14 cellular contexts compared by ENCODE assay signal in genomic region chr7:119026391-119026790, GRCh38.
DNase-seq lines count a peak whose midpoint lies in the region.
"Had no signal": no experiment of that assay in that cellular context is flagged by ENCODE, and none has a peak within 500 bp of the region (broad histone marks: within the 10 kb centered on the region; RNA-seq: fewer than 3 reads in every experiment).

No MANE protein-coding gene starts in this region.

- no peak overlapping the region for H3K4me3 ChIP-seq in effector memory CD4-positive, alpha-beta T cell (ENCODE audit: insufficient read depth, low read depth, low read length, poor library complexity, severe bottlenecking)
- H3K4me3 ChIP-seq: BLaER1 treated with 17β-estradiol and CSF1 and Interleukin-3, amounts not matched to agents 10 nM and 100 nM; HAP-1 had no signal

- no peak overlapping the region for H3K27ac ChIP-seq in effector memory CD4-positive, alpha-beta T cell (ENCODE audit: insufficient read depth, low read length, poor library complexity, severe bottlenecking)
- H3K27ac ChIP-seq: BLaER1 treated with 17β-estradiol and CSF1 and Interleukin-3, amounts not matched to agents 10 nM and 100 nM; HL-60 had no signal

- H3K36me3 ChIP-seq in effector memory CD4-positive, alpha-beta T cell (ENCODE audit: control insufficient read depth, insufficient read depth, low read length): no peaks in the 10 kb centered on the region
- H3K36me3 ChIP-seq: BLaER1 treated with 17β-estradiol and CSF1 and Interleukin-3, amounts not matched to agents 10 nM and 100 nM; HAP-1 had no signal

- no peaks in the 10 kb centered on the region for H3K4me1 ChIP-seq in effector memory CD4-positive, alpha-beta T cell (ENCODE audit: control insufficient read depth, insufficient read depth, low read length, poor library complexity, severe bottlenecking)
- H3K4me1 ChIP-seq: BLaER1 treated with 17β-estradiol and CSF1 and Interleukin-3, amounts not matched to agents 10 nM and 100 nM; HAP-1 had no signal

- no peaks in the 10 kb centered on the region for H3K9me3 ChIP-seq in effector memory CD4-positive, alpha-beta T cell (ENCODE audit: control insufficient read depth, low read length)
- H3K9me3 ChIP-seq: HAP-1 had no signal

- DNase-seq in G401 (ENCODE audit: low spot score) (peak; percentile 98), NCI-H1694 treated with DMSO at 0.1 percent for 48 hours (lab: John Stamatoyannopoulos, UW) (peak; percentile 79), NCI-H69 (lab: John Stamatoyannopoulos, UW) (peak; percentile 16), pons (ENCODE audit: low spot score) (peak; percentile 23), HT-29 (ENCODE audit: low spot score) (no peak), iPS-NIHi11 (ENCODE audit: low spot score) (no peak)
- no peak for DNase-seq in effector memory CD4-positive, alpha-beta T cell
- DNase-seq: ACHN; CD4-positive, CD25-positive, alpha-beta regulatory T cell; DMS79; GOT3 had no signal

- in situ Hi-C loops in G401 (cut with HindIII; ENCODE audit: low sequenced_read_pairs): no loop called here

- no peaks in the 10 kb centered on the region for H3K27me3 ChIP-seq in effector memory CD4-positive, alpha-beta T cell (replicated peaks; ENCODE audit: control insufficient read depth, insufficient read depth, low read length, poor library complexity, severe bottlenecking)
- H3K27me3 ChIP-seq: BLaER1 treated with 17β-estradiol and CSF1 and Interleukin-3, amounts not matched to agents 10 nM and 100 nM had no signal

Comparison
In these comparisons a context has a peak if more than half of its experiments do, and no peak if none do; other contexts are left out.
1. DNase-seq: peak in G401 (single experiment), NCI-H1694 treated with DMSO at 0.1 percent for 48 hours (single experiment), NCI-H69 (single experiment) and pons (single experiment); none in effector memory CD4-positive, alpha-beta T cell (0 of 3), HT-29 (single experiment) and iPS-NIHi11 (single experiment).